ENCODE assay signal across 15 cellular contexts in the genomic region with DNA sequence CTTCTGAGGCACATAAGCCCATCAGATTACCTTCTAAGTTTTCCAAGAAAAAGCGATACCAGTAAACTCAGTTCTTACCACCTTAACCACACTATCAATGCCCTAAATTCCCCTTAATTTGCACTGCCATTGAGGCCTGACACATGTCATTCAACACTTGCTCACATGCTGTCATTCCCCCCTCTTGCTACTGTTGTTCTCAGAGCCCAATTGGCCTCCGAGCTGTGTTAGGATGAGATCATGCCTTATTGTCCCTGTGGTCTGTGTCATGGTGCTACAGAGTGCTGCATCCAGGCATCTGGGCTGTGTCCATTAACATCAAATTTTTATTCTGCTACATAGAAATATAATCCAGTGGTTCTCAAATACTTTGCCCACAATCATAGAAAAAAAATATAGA.
"Had no signal": no experiment of that assay in that cellular context is flagged by ENCODE, and none has a peak within 500 bp of the region (broad histone marks: within the 10 kb centered on the region; RNA-seq: fewer than 3 reads in every experiment).

No MANE protein-coding gene starts in this region.

- H3K9me3 Mint-ChIP-seq: endodermal cell, neural crest cell had no signal

- H3K27ac Mint-ChIP-seq: endodermal cell had no signal

- ATAC-seq: foreskin keratinocyte; left colon; left ventricle myocardium superior; mucosa of descending colon; naive thymus-derived CD8-positive, alpha-beta T cell; right cardiac atrium had no signal

- H3K4me1 Mint-ChIP-seq: neural crest cell had no signal

- FAIRE-seq: endothelial cell of umbilical vein, small intestine had no signal

- H3K36me3 Mint-ChIP-seq: naive thymus-derived CD8-positive, alpha-beta T cell had no signal

- H3K4me3 Mint-ChIP-seq: endodermal cell; naive thymus-derived CD8-positive, alpha-beta T cell; neural crest cell had no signal

- DNase-seq: effector CD4-positive, alpha-beta T cell; endodermal cell; erythroblast; foreskin keratinocyte; left colon; left ventricle myocardium superior; mucosa of descending colon; naive thymus-derived CD8-positive, alpha-beta T cell; right cardiac atrium; small intestine; stimulated activated CD4-positive, alpha-beta T cell treated with anti-CD3 and anti-CD28 coated beads, Interleukin-12 subunit alpha, Interleukin-12 subunit beta, amount 100 ng/mL, for 4 hours; stimulated activated naive CD8-positive, alpha-beta T cell treated with anti-CD3 and anti-CD28 coated beads, Interleukin-15, Interleukin-2, amounts not matched to agents 100 U/mL and 50 U/mL, for 24 hours; testis had no signal
